11 cellular contexts compared by ENCODE assay signal in genomic region chr3:39327746-39328349, GRCh38. TPM values are rescaled to one million over a fixed set of nuclear protein-coding genes. Genes with fewer than 3 reads are reported as not detected.
DNase-seq lines count a peak whose midpoint lies in the region; ATAC-seq, FAIRE-seq and TF ChIP-seq lines count a peak whose summit lies in the region.
"Had no signal": no experiment of that assay in that cellular context is flagged by ENCODE, and none has a peak within 500 bp of the region (broad histone marks: within the 10 kb centered on the region; RNA-seq: fewer than 3 reads in every experiment).

No MANE protein-coding gene starts in this region.

- H3K36me3 ChIP-seq in DND-41 (ENCODE audit: insufficient read depth, low read length) = peaks cover 8% of the 10 kb centered on the region
- no peaks in the 10 kb centered on the region for H3K36me3 ChIP-seq in vagina

- H3K4me2 ChIP-seq in DND-41 (ENCODE audit: insufficient read depth, low read length) = no peak overlapping the region

- in situ Hi-C loops in KBM-7 (cut with MboI; ENCODE audit: low pct_unique_long_range_greater_than_20kb, low sequenced_read_pairs) = no loop called here

- no peak overlapping the region for H3K9ac ChIP-seq in DND-41 (ENCODE audit: low read depth, low read length)

- TF ChIP-seq CTCF in DND-41 (IDR thresholded peaks at IDR 0.05; ENCODE audit: borderline replicate concordance, extremely low read depth, low read length, poor library complexity, severe bottlenecking) (no peak), vagina (IDR thresholded peaks at IDR 0.05) (no peak)

- no peak for TF ChIP-seq POLR2A in vagina (IDR thresholded peaks at IDR 0.05)

- H3K4me1 ChIP-seq in DND-41 (ENCODE audit: insufficient read depth, low read length) (peaks cover 74% of the 10 kb centered on the region), vagina (no peaks in the 10 kb centered on the region)
- H3K4me1 ChIP-seq: Caco-2 had no signal

- no peak for FAIRE-seq in urothelium cell line (lab: Jason Lieb, UNC)

- no peaks in the 10 kb centered on the region for H4K20me1 ChIP-seq in DND-41 (ENCODE audit: insufficient read depth, low read length)

- H3K79me2 ChIP-seq in DND-41 (ENCODE audit: insufficient read depth, low read length) = peaks cover 20% of the 10 kb centered on the region; the same call in 1 of the 2 replicates

- H3K4me3 ChIP-seq in DND-41 (ENCODE audit: low read depth in 1 of 2, low read length in 2 of 2) (no peak overlapping the region), vagina (no peak overlapping the region)

- H3K9me3 ChIP-seq in DND-41 (ENCODE audit: insufficient read depth, low read length, severe bottlenecking) (no peaks in the 10 kb centered on the region), vagina (no peaks in the 10 kb centered on the region)
- H3K9me3 ChIP-seq: Caco-2 had no signal

- H2AFZ ChIP-seq in DND-41 (ENCODE audit: low read depth, low read length) = no peak overlapping the region

- no peaks in the 10 kb centered on the region for H3K27me3 ChIP-seq in DND-41 (ENCODE audit: insufficient read depth, low read length, poor library complexity)
- no peaks in the 10 kb centered on the region for H3K27me3 ChIP-seq in vagina

- H3K27ac ChIP-seq in DND-41 (ENCODE audit: low read length) (peak overlapping the region; percentile 59), vagina (no peak overlapping the region)

- no peak for DNase-seq in DND-41
- DNase-seq in T-helper 22 cell (ENCODE audit: low read depth) = peak; percentile 63
- DNase-seq in vagina (ENCODE audit: extremely low spot score in 2 of 2) = no peak
- no peak for DNase-seq in urothelium cell line (ENCODE audit: low spot score)
- no peak for DNase-seq in KBM-7
- no peak for DNase-seq in HUDEP-2 (lab: John Stamatoyannopoulos, UW; ENCODE audit: unreplicated experiment in 76 of 76)
- DNase-seq: Caco-2, MM.1S had no signal

- intact Hi-C loops in vagina (cut with DNase I) = no loop called here

- ATAC-seq in DND-41 (ENCODE audit: insufficient read depth, low read depth) (no peak), GM18909 (IDR thresholded peaks at IDR 0.05; ENCODE audit: poor library complexity, unreplicated experiment) (peak; percentile 65), HG02852 (IDR thresholded peaks at IDR 0.05; ENCODE audit: unreplicated experiment) (peak; percentile 84)

RNA-seq across cellular contexts. Expression of gene CCR8, which starts 1.7 kb away (rescaled TPM):
- total RNA-seq in vagina = not detected
- total RNA-seq: Caco-2, dermis microvascular lymphatic vessel endothelial cell had no signal

RNA-seq across cellular contexts. Expression of gene CX3CR1, which starts 48.0 kb away (rescaled TPM):
- total RNA-seq in vagina = not detected
- total RNA-seq: dermis microvascular lymphatic vessel endothelial cell had no signal

RNA-seq across cellular contexts. Expression of gene SLC25A38, which starts 55.3 kb away (rescaled TPM):
- total RNA-seq in vagina = 20.6 TPM
